In genomic region chr11:99432677-99433076, GRCh38 we compare ENCODE assay signal across 2 cellular contexts.
TF ChIP-seq lines count a peak whose summit lies in the region.

No MANE protein-coding gene starts in this region.

TF ChIP-seq in SK-N-SH, 30 proteins besides CTCF, POLR2A, EP300 and RAD21 (continued from another document):
- TF ChIP-seq REST (IDR thresholded peaks at IDR 0.05; ENCODE audit: low read depth, low read length), result no peak
- no peak for TF ChIP-seq MXI1 (IDR thresholded peaks at IDR 0.05; ENCODE audit: low read depth, low read length)
- no peak for TF ChIP-seq USF1 (IDR thresholded peaks at IDR 0.05; ENCODE audit: borderline replicate concordance, low read depth)

TF ChIP-seq in SK-N-SH treated with all-trans-retinoic acid at 6 μM for 48 hours, 23 proteins besides CTCF, POLR2A, EP300 and RAD21 (continued from another document):
- no peak for TF ChIP-seq TSHZ2 (CRISPR knock-in tag; IDR thresholded peaks at IDR 0.05)
- no peak for TF ChIP-seq BACH2 (CRISPR knock-in tag; IDR thresholded peaks at IDR 0.05; ENCODE audit: borderline replicate concordance)
- no peak for TF ChIP-seq ISL1 (CRISPR knock-in tag; IDR thresholded peaks at IDR 0.05)
